10 cellular contexts compared by ENCODE assay signal in genomic region chr14:52013984-52014600, GRCh38. TPM values are rescaled to one million over a fixed set of nuclear protein-coding genes. Genes with fewer than 3 reads are reported as not detected.
DNase-seq lines count a peak whose midpoint lies in the region; ATAC-seq and TF ChIP-seq lines count a peak whose summit lies in the region.
"Had no signal": no experiment of that assay in that cellular context is flagged by ENCODE, and none has a peak within 500 bp of the region (broad histone marks: within the 10 kb centered on the region; RNA-seq: fewer than 3 reads in every experiment).

No MANE protein-coding gene starts in this region.

- DNase-seq in BJ (ENCODE audit: low read depth) (no peak), WERI-Rb-1 (peak; percentile 57), left kidney (ENCODE audit: low read depth, low spot score) (peak; percentile 15), NK-92 (lab: John Stamatoyannopoulos, UW; ENCODE audit: unreplicated experiment) (no peak)
- DNase-seq: tibial artery had no signal

- no peaks in the 10 kb centered on the region for H3K27me3 ChIP-seq in BJ (ENCODE audit: control insufficient read depth, insufficient read depth, low read length)
- H3K27me3 ChIP-seq in WERI-Rb-1 (ENCODE audit: insufficient read depth, low read depth, severe bottlenecking) = no peaks in the 10 kb centered on the region
- H3K27me3 ChIP-seq: gastroesophageal sphincter, tibial artery had no signal

- H3K4me3 ChIP-seq in BJ (ENCODE audit: low read depth, low read length) (no peak overlapping the region), GM12875 (ENCODE audit: low read depth, low read length) (no peak overlapping the region), WERI-Rb-1 (ENCODE audit: low read depth, low read length) (no peak overlapping the region)
- H3K4me3 ChIP-seq: gastroesophageal sphincter, tibial artery had no signal

- no peak overlapping the region for H3K27ac ChIP-seq in WERI-Rb-1
- H3K27ac ChIP-seq: tibial artery had no signal

- H3K36me3 ChIP-seq in BJ (ENCODE audit: control insufficient read depth, insufficient read depth, low read length) = peaks cover 29% of the 10 kb centered on the region
- peaks cover 25% of the 10 kb centered on the region for H3K36me3 ChIP-seq in WERI-Rb-1

- POLR2A ChIA-PET in BJ (lab: Charles Lee) = interaction anchor here (0.6 kb wide), 1 partner anchor 19 kb away, joined by 3 read pairs; no protein-coding TSS in a partner anchor

- no peak for ATAC-seq in HG03571 (IDR thresholded peaks at IDR 0.05; ENCODE audit: unreplicated experiment)
- ATAC-seq in GM18873 (IDR thresholded peaks at IDR 0.05; ENCODE audit: low FRiP score, unreplicated experiment) = no peak
- ATAC-seq in HG02870 (IDR thresholded peaks at IDR 0.05; ENCODE audit: unreplicated experiment) = no peak
- ATAC-seq: gastroesophageal sphincter had no signal

- TF ChIP-seq CTCF in BJ (IDR thresholded peaks at IDR 0.05; ENCODE audit: insufficient read depth, low read depth, low read length) (peak; percentile 26), GM12875 (IDR thresholded peaks at IDR 0.05; ENCODE audit: borderline replicate concordance, insufficient read depth, low read depth, low read length) (peak; percentile 47), WERI-Rb-1 (IDR thresholded peaks at IDR 0.05; ENCODE audit: low read depth, low read length) (peak; percentile 67)

- CTCF ChIA-PET in BJ (lab: Yijun Ruan, JAX) = interaction anchor here (1.0 to 2.0 kb wide), 2 partner anchors 18 to 31 kb away, joined by 6 to 9 read pairs; no protein-coding TSS in a partner anchor

- H3K9me3 ChIP-seq in WERI-Rb-1 (ENCODE audit: severe bottlenecking) = no peaks in the 10 kb centered on the region
- H3K9me3 ChIP-seq: gastroesophageal sphincter, tibial artery had no signal

RNA-seq across cellular contexts. Expression of gene RTRAF, which starts 24.7 kb away (rescaled TPM):
- polyA plus RNA-seq in BJ (2011; rRNA removed) = 205 and 348 TPM in 2 replicates
- 49.6 and 89.3 TPM in 2 replicates for polyA minus RNA-seq in BJ (2011; rRNA and poly(A)+ RNA removed)

RNA-seq across cellular contexts. Expression of gene NID2, which starts 54.8 kb away (rescaled TPM):
- polyA plus RNA-seq in BJ (2011; rRNA removed) = 253 and 279 TPM in 2 replicates
- 143 and 227 TPM in 2 replicates for polyA minus RNA-seq in BJ (2011; rRNA and poly(A)+ RNA removed)

Comparison
In these comparisons a context has a peak if more than half of its experiments do, and no peak if none do; other contexts are left out.
1. DNase-seq: peak in WERI-Rb-1 (single experiment) and left kidney (single experiment); none in BJ (single experiment) and NK-92 (single experiment).
2. Peak in every context shown above with its lines, with median percentiles within 50 percentile points of each other: CTCF ChIP-seq.